Comparison of ENCODE assay signal across 8 cellular contexts in the genomic region with DNA sequence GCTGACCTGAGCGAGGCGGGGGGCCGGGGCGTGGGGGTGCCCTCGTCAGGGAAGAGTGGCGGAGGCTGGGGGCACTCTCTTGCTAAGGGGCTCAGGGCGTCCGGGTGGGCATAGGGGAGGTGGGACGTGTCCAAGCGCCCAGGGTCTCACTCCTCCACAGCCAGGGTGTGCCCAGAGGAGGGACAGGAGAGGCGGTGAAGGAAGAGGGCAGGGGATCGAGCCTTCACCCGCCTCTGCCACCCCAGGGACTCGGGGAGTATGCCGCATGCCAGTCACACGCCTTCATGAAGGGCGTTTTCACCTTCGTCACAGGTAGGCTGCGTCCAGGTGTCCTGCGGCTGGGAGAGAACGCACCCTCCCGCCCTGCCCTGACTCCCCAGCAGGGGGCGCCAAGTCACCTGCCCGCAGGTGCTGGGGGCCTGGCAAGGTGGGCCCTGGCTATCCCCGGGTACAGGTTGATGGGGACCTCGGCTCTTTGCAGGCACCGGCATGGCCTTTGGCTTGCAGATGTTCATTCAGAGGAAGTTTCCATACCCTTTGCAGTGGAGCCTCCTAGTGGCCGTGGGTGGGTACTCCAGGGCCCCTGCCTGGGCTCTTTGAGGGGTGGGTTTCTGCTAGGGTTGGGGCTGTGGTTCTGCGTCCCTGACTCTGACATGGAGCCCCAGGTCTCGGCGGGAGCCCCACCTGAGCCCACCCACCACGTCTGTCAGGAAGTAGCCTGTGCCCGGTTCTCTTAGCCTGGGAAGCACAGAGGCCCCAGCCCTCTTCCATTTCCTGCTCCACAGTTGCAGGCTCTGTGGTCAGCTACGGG. TPM values are rescaled to one million over a fixed set of nuclear protein-coding genes. Genes with fewer than 3 reads are reported as not detected.
A peak's percentile ranks its signal among the peaks of the same experiment; 100 is the strongest.
DNase-seq lines count a peak whose midpoint lies in the region; ATAC-seq and TF ChIP-seq lines count a peak whose summit lies in the region.

No MANE protein-coding gene starts in this region.

- H3K9me3 ChIP-seq in HEK293 (ENCODE audit: control insufficient read depth, insufficient read depth, low read depth, low read length) (no peaks in the 10 kb centered on the region), subcutaneous abdominal adipose tissue (ENCODE audit: control insufficient read depth in 5 of 5, low read length in 5 of 5) (no peaks in the 10 kb centered on the region)

- peak overlapping the region; percentile 66 for H3K4me3 Mint-ChIP-seq in natural killer cell treated with Interleukin-12 subunit alpha and Interleukin-12 subunit beta and Interleukin-15 and Interleukin-18, amount 100 ng/mL, for 72 hours

- peak overlapping the region; percentile 74 for H3K27ac ChIP-seq in HEK293 (ENCODE audit: extremely low read depth, low read depth, low read length)
- peak overlapping the region; percentile 74 for H3K27ac ChIP-seq in subcutaneous abdominal adipose tissue (ENCODE audit: low read depth, low read length)

- H3K9ac ChIP-seq in subcutaneous abdominal adipose tissue (ENCODE audit: low read length in 5 of 5): peak overlapping the region; percentile 63 to 89 (median 80)

- ATAC-seq in natural killer cell treated with Interleukin-12 subunit alpha and Interleukin-12 subunit beta and Interleukin-15 and Interleukin-18, amount 100 ng/mL, for 72 hours: no peak

- H3K4me1 Mint-ChIP-seq in natural killer cell treated with Interleukin-12 subunit alpha and Interleukin-12 subunit beta and Interleukin-15 and Interleukin-18, amount 100 ng/mL, for 72 hours (ENCODE audit: low read depth in 2 of 2): peaks cover 21 to 24% of the 10 kb centered on the region in 2 donors

- peaks cover 10% of the 10 kb centered on the region for H3K4me1 ChIP-seq in HEK293 (ENCODE audit: control insufficient read depth, insufficient read depth, low read length)
- H3K4me1 ChIP-seq in subcutaneous abdominal adipose tissue (ENCODE audit: control insufficient read depth in 5 of 5, insufficient read depth in 5 of 5, low read length in 5 of 5): peaks cover 3 to 42% (median 31%) of the 10 kb centered on the region in 5 donors

- peak overlapping the region; percentile 49 to 51 for H3K27ac Mint-ChIP-seq in natural killer cell treated with Interleukin-12 subunit alpha and Interleukin-12 subunit beta and Interleukin-15 and Interleukin-18, amount 100 ng/mL, for 72 hours

- CTCF ChIA-PET in HEK293 (lab: Yijun Ruan, JAX): interaction anchor here (0.6 to 3.0 kb wide), 20 partner anchors 10 to 582 kb away, joined by 3 to 18 read pairs (median 5); a partner anchor contains a TSS

- H3K36me3 Mint-ChIP-seq in natural killer cell treated with Interleukin-12 subunit alpha and Interleukin-12 subunit beta and Interleukin-15 and Interleukin-18, amount 100 ng/mL, for 72 hours: no peaks in the 10 kb centered on the region

- H3K9me3 Mint-ChIP-seq in natural killer cell treated with Interleukin-12 subunit alpha and Interleukin-12 subunit beta and Interleukin-15 and Interleukin-18, amount 100 ng/mL, for 72 hours: no peaks in the 10 kb centered on the region

- peak; percentile 97 for TF ChIP-seq CTCF in HEK293 (tag by site-specific recombination; IDR thresholded peaks at IDR 0.05)

- peak overlapping the region; percentile 47 for H3K4me3 ChIP-seq in HEK293 (ENCODE audit: low read depth, low read length)
- H3K4me3 ChIP-seq in subcutaneous abdominal adipose tissue (ENCODE audit: low read depth in 1 of 5, low read length in 5 of 5): peak overlapping the region; percentile 56 to 92 (median 84)

- peaks cover 0 to 21% of the 10 kb centered on the region in 2 experiments; a peak in 1 of 3 replicates for H3K36me3 ChIP-seq in HEK293 (ENCODE audit: control insufficient read depth in 2 of 2, insufficient read depth in 1 of 2, low read length in 2 of 2)
- H3K36me3 ChIP-seq in subcutaneous abdominal adipose tissue (ENCODE audit: control insufficient read depth in 5 of 5, insufficient read depth in 5 of 5, low read length in 5 of 5): peaks cover 0 to 8% (median 4%) of the 10 kb centered on the region in 5 donors

- peaks cover 0 to 12% (median 0%) of the 10 kb centered on the region in 5 donors for H3K27me3 ChIP-seq in subcutaneous abdominal adipose tissue (ENCODE audit: control insufficient read depth in 5 of 5, insufficient read depth in 4 of 5, low read length in 5 of 5)

- DNase-seq in DMS153 treated with DMSO at 0.1 percent for 48 hours (lab: John Stamatoyannopoulos, UW; ENCODE audit: unreplicated experiment): peak; percentile 51
- peak; percentile 27 for DNase-seq in NCI-H526 treated with DMSO at 0.1 percent for 48 hours (lab: John Stamatoyannopoulos, UW)
- peak; percentile 67 for DNase-seq in activated CD8-positive, alpha-beta memory T cell treated with anti-CD3 and anti-CD28 coated beads, Interleukin-2, amount 50 U/mL, for 4 hours
- DNase-seq in epidermal melanocyte (ENCODE audit: insufficient read length, low spot score): peak; percentile 21
- DNase-seq in natural killer cell treated with Interleukin-12 subunit alpha and Interleukin-12 subunit beta and Interleukin-15 and Interleukin-18, amount 100 ng/mL, for 72 hours (ENCODE audit: low spot score): no peak
- no peak for DNase-seq in hippocampal formation (lab: John Stamatoyannopoulos, UW)

- POLR2A ChIA-PET in HEK293 (lab: Yijun Ruan, JAX): interaction anchor here (0.9 to 2.6 kb wide), 5 partner anchors 9 to 449 kb away, joined by 3 to 24 read pairs (median 6); a partner anchor contains a TSS

- peaks cover 0 to 3% of the 10 kb centered on the region in 2 donors for H3K27me3 Mint-ChIP-seq in natural killer cell treated with Interleukin-12 subunit alpha and Interleukin-12 subunit beta and Interleukin-15 and Interleukin-18, amount 100 ng/mL, for 72 hours

TF ChIP-seq in HEK293, 187 proteins besides CTCF, POLR2A, EP300 and RAD21 (continues in another document):
- TF ChIP-seq, protein P1, sequence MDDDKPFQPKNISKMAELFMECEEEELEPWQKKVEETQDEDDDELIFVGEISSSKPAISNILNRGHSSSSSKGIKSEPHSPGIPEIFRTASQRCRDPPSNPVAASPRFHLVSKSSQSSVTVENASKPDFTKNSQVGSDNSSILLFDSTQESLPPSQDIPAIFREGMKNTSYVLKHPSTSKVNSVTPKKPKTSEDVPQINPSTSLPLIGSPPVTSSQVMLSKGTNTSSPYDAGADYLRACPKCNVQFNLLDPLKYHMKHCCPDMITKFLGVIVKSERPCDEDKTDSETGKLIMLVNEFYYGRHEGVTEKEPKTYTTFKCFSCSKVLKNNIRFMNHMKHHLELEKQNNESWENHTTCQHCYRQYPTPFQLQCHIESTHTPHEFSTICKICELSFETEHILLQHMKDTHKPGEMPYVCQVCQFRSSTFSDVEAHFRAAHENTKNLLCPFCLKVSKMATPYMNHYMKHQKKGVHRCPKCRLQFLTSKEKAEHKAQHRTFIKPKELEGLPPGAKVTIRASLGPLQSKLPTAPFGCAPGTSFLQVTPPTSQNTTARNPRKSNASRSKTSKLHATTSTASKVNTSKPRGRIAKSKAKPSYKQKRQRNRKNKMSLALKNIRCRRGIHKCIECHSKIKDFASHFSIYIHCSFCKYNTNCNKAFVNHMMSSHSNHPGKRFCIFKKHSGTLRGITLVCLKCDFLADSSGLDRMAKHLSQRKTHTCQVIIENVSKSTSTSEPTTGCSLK (tag by site-specific recombination; IDR thresholded peaks at IDR 0.05): no peak
- TF ChIP-seq ZNF555 (tag by site-specific recombination; conservative IDR thresholded peaks at IDR 0.05) (no peak), ZNF132 (tag by site-specific recombination; IDR thresholded peaks at IDR 0.05; ENCODE audit: borderline replicate concordance) (no peak), ZNF660 (tag by site-specific recombination; IDR thresholded peaks at IDR 0.05) (peak; percentile 31; the same call in 1 of the 2 replicates), ZNF529 (tag by site-specific recombination; IDR thresholded peaks at IDR 0.05; ENCODE audit: insufficient replicate concordance) (no peak), SETDB1 (IDR thresholded peaks at IDR 0.05; ENCODE audit: insufficient read length, low read length) (no peak), ZNF112 (tag by site-specific recombination; IDR thresholded peaks at IDR 0.05) (no peak), ZNF211 (tag by site-specific recombination; IDR thresholded peaks at IDR 0.05; ENCODE audit: low read depth) (no peak), ZFP37 (tag by site-specific recombination; IDR thresholded peaks at IDR 0.05) (no peak), KLF16 (tag by site-specific recombination; IDR thresholded peaks at IDR 0.05) (no peak), ZNF558 (tag by site-specific recombination; IDR thresholded peaks at IDR 0.05) (no peak)
- TF ChIP-seq, protein P2, sequence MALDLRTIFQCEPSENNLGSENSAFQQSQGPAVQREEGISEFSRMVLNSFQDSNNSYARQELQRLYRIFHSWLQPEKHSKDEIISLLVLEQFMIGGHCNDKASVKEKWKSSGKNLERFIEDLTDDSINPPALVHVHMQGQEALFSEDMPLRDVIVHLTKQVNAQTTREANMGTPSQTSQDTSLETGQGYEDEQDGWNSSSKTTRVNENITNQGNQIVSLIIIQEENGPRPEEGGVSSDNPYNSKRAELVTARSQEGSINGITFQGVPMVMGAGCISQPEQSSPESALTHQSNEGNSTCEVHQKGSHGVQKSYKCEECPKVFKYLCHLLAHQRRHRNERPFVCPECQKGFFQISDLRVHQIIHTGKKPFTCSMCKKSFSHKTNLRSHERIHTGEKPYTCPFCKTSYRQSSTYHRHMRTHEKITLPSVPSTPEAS (tag by site-specific recombination; IDR thresholded peaks at IDR 0.05): no peak
- TF ChIP-seq, protein P3, sequence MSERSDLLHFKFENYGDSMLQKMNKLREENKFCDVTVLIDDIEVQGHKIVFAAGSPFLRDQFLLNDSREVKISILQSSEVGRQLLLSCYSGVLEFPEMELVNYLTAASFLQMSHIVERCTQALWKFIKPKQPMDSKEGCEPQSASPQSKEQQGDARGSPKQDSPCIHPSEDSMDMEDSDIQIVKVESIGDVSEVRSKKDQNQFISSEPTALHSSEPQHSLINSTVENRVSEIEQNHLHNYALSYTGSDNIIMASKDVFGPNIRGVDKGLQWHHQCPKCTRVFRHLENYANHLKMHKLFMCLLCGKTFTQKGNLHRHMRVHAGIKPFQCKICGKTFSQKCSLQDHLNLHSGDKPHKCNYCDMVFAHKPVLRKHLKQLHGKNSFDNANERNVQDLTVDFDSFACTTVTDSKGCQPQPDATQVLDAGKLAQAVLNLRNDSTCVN (tag by site-specific recombination; optimal IDR thresholded peaks at IDR 0.05): no peak

RNA-seq across cellular contexts. Expression of a gene that starts 0.5 kb away (rescaled TPM):
- total RNA-seq in natural killer cell treated with Interleukin-12 subunit alpha and Interleukin-12 subunit beta and Interleukin-15 and Interleukin-18, amount 100 ng/mL, for 72 hours: 10 to 100 TPM; 31.9 to 50.5 TPM

RNA-seq across cellular contexts. Expression of a gene that starts 4.5 kb away (rescaled TPM):
- total RNA-seq in natural killer cell treated with Interleukin-12 subunit alpha and Interleukin-12 subunit beta and Interleukin-15 and Interleukin-18, amount 100 ng/mL, for 72 hours: under 1 TPM; 0.38 to 0.45 TPM

RNA-seq across cellular contexts. Expression of a gene that starts 16.1 kb away (rescaled TPM):
- 100 to 1,000 TPM in 1 of 2 donors, 10 to 100 TPM in 1; 74.1 to 151 TPM for total RNA-seq in natural killer cell treated with Interleukin-12 subunit alpha and Interleukin-12 subunit beta and Interleukin-15 and Interleukin-18, amount 100 ng/mL, for 72 hours

RNA-seq across cellular contexts. Expression of a gene that starts 27.4 kb away (rescaled TPM):
- total RNA-seq in natural killer cell treated with Interleukin-12 subunit alpha and Interleukin-12 subunit beta and Interleukin-15 and Interleukin-18, amount 100 ng/mL, for 72 hours: not detected

RNA-seq across cellular contexts. Expression of a gene that starts 33.6 kb away (rescaled TPM):
- total RNA-seq in natural killer cell treated with Interleukin-12 subunit alpha and Interleukin-12 subunit beta and Interleukin-15 and Interleukin-18, amount 100 ng/mL, for 72 hours: not detected

Comparison
In these comparisons a context has a peak if more than half of its experiments do, and no peak if none do; other contexts are left out.
1. DNase-seq: peak in DMS153 treated with DMSO at 0.1 percent for 48 hours (single experiment), NCI-H526 treated with DMSO at 0.1 percent for 48 hours (single experiment), activated CD8-positive, alpha-beta memory T cell treated with anti-CD3 and anti-CD28 coated beads, Interleukin-2, amount 50 U/mL, for 4 hours (single experiment) and epidermal melanocyte (single experiment); none in natural killer cell treated with Interleukin-12 subunit alpha and Interleukin-12 subunit beta and Interleukin-15 and Interleukin-18, amount 100 ng/mL, for 72 hours (single experiment) and hippocampal formation (0 of 2).